Comparison of ENCODE assay signal across 9 cellular contexts in genomic region chrX:153828723-153829548, GRCh38. TPM values are rescaled to one million over a fixed set of nuclear protein-coding genes. Genes with fewer than 3 reads are reported as not detected.
A peak's percentile ranks its signal among the peaks of the same experiment; 100 is the strongest.
DNase-seq lines count a peak whose midpoint lies in the region; ATAC-seq and TF ChIP-seq lines count a peak whose summit lies in the region.
"Had no signal": no experiment of that assay in that cellular context is flagged by ENCODE, and none has a peak within 500 bp of the region (broad histone marks: within the 10 kb centered on the region; RNA-seq: fewer than 3 reads in every experiment).

No MANE protein-coding gene starts in this region.

- H3K4me3 Mint-ChIP-seq in activated naive CD4-positive, alpha-beta T cell treated with anti-CD3 and anti-CD28 coated beads, Interleukin-2, amount 50 U/mL, for 24 hours = peak overlapping the region; percentile 70
- H3K4me3 Mint-ChIP-seq: T-helper 2 cell treated with Interferon-gamma antibody and Interleukin-4, amounts not matched to agents 5 μg/mL and 100 μg/mL, for 36 hours had no signal

- no peak overlapping the region for H3K27ac Mint-ChIP-seq in activated naive CD4-positive, alpha-beta T cell treated with anti-CD3 and anti-CD28 coated beads, Interleukin-2, amount 50 U/mL, for 24 hours
- H3K27ac Mint-ChIP-seq: T-helper 2 cell treated with Interferon-gamma antibody and Interleukin-4, amounts not matched to agents 5 μg/mL and 100 μg/mL, for 36 hours had no signal

- H3K27me3 ChIP-seq in upper lobe of right lung = no peaks in the 10 kb centered on the region

- H3K9me3 Mint-ChIP-seq in activated naive CD4-positive, alpha-beta T cell treated with anti-CD3 and anti-CD28 coated beads, Interleukin-2, amount 50 U/mL, for 24 hours = no peaks in the 10 kb centered on the region
- H3K9me3 Mint-ChIP-seq: T-helper 2 cell treated with Interferon-gamma antibody and Interleukin-4, amounts not matched to agents 5 μg/mL and 100 μg/mL, for 36 hours had no signal

- no peaks in the 10 kb centered on the region for H3K9me3 ChIP-seq in upper lobe of right lung

- peak overlapping the region; percentile 30 for H3K27ac ChIP-seq in caudate nucleus (ENCODE audit: low read depth, low read length)
- H3K27ac ChIP-seq in upper lobe of right lung = no peak overlapping the region

- no peaks in the 10 kb centered on the region for H3K4me1 ChIP-seq in upper lobe of right lung

- H3K4me3 ChIP-seq in upper lobe of right lung = peak overlapping the region; percentile 36

- peaks cover 12% of the 10 kb centered on the region for H3K4me1 Mint-ChIP-seq in activated naive CD4-positive, alpha-beta T cell treated with anti-CD3 and anti-CD28 coated beads, Interleukin-2, amount 50 U/mL, for 24 hours

- no peak for ATAC-seq in upper lobe of right lung

- H3K36me3 ChIP-seq in upper lobe of right lung = no peaks in the 10 kb centered on the region

- no peaks in the 10 kb centered on the region for H3K36me3 Mint-ChIP-seq in activated naive CD4-positive, alpha-beta T cell treated with anti-CD3 and anti-CD28 coated beads, Interleukin-2, amount 50 U/mL, for 24 hours

- intact Hi-C loops in upper lobe of right lung (cut with DNase I) = no loop called here

- no peak for DNase-seq in activated naive CD4-positive, alpha-beta T cell treated with Interleukin-2 at 50 U/mL for 16 hours
- DNase-seq in caudate nucleus (lab: John Stamatoyannopoulos, UW) = peak in 5 of 61 donors; percentile 3 to 37 (median 7)
- peak; percentile 24 for DNase-seq in myocyte (ENCODE audit: low read depth)
- no peak for DNase-seq in upper lobe of right lung
- DNase-seq in hippocampal formation (lab: John Stamatoyannopoulos, UW) = no peak
- DNase-seq in NCI-H510A treated with DMSO at 0.1 percent for 48 hours (lab: John Stamatoyannopoulos, UW) = no peak
- DNase-seq in SIG-M5 (lab: John Stamatoyannopoulos, UW) = no peak

- no peaks in the 10 kb centered on the region for H3K27me3 Mint-ChIP-seq in activated naive CD4-positive, alpha-beta T cell treated with anti-CD3 and anti-CD28 coated beads, Interleukin-2, amount 50 U/mL, for 24 hours

- TF ChIP-seq CTCF in upper lobe of right lung (IDR thresholded peaks at IDR 0.05) = no peak

RNA-seq across cellular contexts. Expression of gene PDZD4, which starts 1.4 kb away (rescaled TPM):
- total RNA-seq in myocyte = 0.47 and 1.4 TPM in 2 replicates
- 1.7 TPM for polyA plus RNA-seq in myocyte (2012)
- total RNA-seq in upper lobe of right lung = 8.3 TPM

RNA-seq across cellular contexts. Expression of gene SSR4, which starts 34.5 kb away (rescaled TPM):
- total RNA-seq in myocyte (155 and 228 TPM in 2 replicates), upper lobe of right lung (204 TPM)
- 408 TPM for polyA plus RNA-seq in myocyte (2012)

RNA-seq across cellular contexts. Expression of gene IDH3G, which starts 34.8 kb away (rescaled TPM):
- total RNA-seq in myocyte (92.7 and 104 TPM in 2 replicates), upper lobe of right lung (42.7 TPM)
- polyA plus RNA-seq in myocyte (2012) = 82.1 TPM

RNA-seq across cellular contexts. Expression of gene SRPK3, which starts 48.1 kb away (rescaled TPM):
- 252 and 340 TPM in 2 replicates for total RNA-seq in myocyte
- polyA plus RNA-seq in myocyte (2012) = 62.2 TPM
- not detected for total RNA-seq in upper lobe of right lung

RNA-seq across cellular contexts. Expression of gene L1CAM, which starts 57.0 kb away (rescaled TPM):
- total RNA-seq in myocyte (24.6 and 44.9 TPM in 2 replicates), upper lobe of right lung (1.2 TPM)
- 44.1 TPM for polyA plus RNA-seq in myocyte (2012)
